In the genomic region with DNA sequence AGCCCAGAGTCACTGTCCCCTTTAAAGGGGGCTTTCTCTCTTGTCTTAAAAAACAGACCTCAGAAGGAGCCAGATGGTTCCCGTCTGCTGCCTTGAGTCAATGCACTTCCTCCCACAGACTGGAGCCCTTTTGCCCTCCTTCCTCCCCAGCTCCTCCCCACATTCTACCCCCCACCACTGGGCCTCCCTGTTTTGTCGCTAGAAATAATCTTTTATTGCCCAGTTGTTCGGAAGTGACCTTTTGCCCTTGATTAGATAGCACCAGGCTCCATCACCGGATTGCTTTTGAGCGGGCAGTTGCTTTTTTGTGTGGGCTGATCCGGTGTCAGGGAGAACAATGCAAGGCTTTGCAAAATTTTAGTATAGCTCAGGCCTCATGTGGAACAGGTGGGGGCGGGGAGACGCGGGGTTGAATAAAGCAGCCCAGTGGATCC, we compare ENCODE assay signal across 8 cellular contexts. TPM values are rescaled to one million over a fixed set of nuclear protein-coding genes. Genes with fewer than 3 reads are reported as not detected.
A peak's percentile ranks its signal among the peaks of the same experiment; 100 is the strongest.
DNase-seq lines count a peak whose midpoint lies in the region; ATAC-seq lines count a peak whose summit lies in the region.

No MANE protein-coding gene starts in this region.

- H3K4me1 ChIP-seq in right cardiac atrium (ENCODE audit: control insufficient read depth, insufficient read depth, low read length) = no peaks in the 10 kb centered on the region

- 16% methylated on average over 9 of the region's 9 CpGs for WGBS in right cardiac atrium

- H3K9me3 ChIP-seq in right cardiac atrium (ENCODE audit: control insufficient read depth, low read length) = no peaks in the 10 kb centered on the region

- H3K4me3 ChIP-seq in right cardiac atrium (ENCODE audit: low read length) (peak overlapping the region; percentile 16), skeletal muscle cell (ENCODE audit: low read depth, low read length) (no peak overlapping the region)

- no peaks in the 10 kb centered on the region for H3K27me3 ChIP-seq in right cardiac atrium (ENCODE audit: control insufficient read depth, insufficient read depth)

- intact Hi-C loops in right cardiac atrium (cut with DNase I) = no loop called here

- DNase-seq in KG1 (lab: John Stamatoyannopoulos, UW) (peak; percentile 61), right cardiac atrium (peak; percentile 37 to 75 (median 61)), skeletal muscle cell (ENCODE audit: low read depth) (peak; percentile 17)
- peak; percentile 73 for DNase-seq in activated CD8-positive, alpha-beta memory T cell treated with anti-CD3 and anti-CD28 coated beads for 24 hours
- DNase-seq in effector CD4-positive, alpha-beta T cell = no peak
- no peak for DNase-seq in NK-92 treated with Interleukin-12 subunit alpha and Interleukin-12 subunit beta, amount 100 ng/mL, for 24 hours (lab: John Stamatoyannopoulos, UW)

- ATAC-seq in GM18498 (IDR thresholded peaks at IDR 0.05; ENCODE audit: unreplicated experiment) = peak; percentile 79
- ATAC-seq in GM21825 (IDR thresholded peaks at IDR 0.05; ENCODE audit: unreplicated experiment) = peak; percentile 93
- peak; percentile 90 for ATAC-seq in right cardiac atrium

- H3K27ac ChIP-seq in right cardiac atrium (ENCODE audit: low read length) = peak overlapping the region; percentile 1

RNA-seq across cellular contexts. Expression of a gene that starts 47.7 kb away (rescaled TPM):
- 10 to 100 TPM; 26.3 to 60.4 (median 50.0) TPM for total RNA-seq in right cardiac atrium
- 21.3 TPM for polyA plus RNA-seq in right cardiac atrium

Comparison
In these comparisons a context has a peak if more than half of its experiments do, and no peak if none do; other contexts are left out.
1. DNase-seq: peak in KG1 (single experiment), activated CD8-positive, alpha-beta memory T cell treated with anti-CD3 and anti-CD28 coated beads for 24 hours (single experiment), right cardiac atrium (3 of 3) and skeletal muscle cell (single experiment); none in effector CD4-positive, alpha-beta T cell (single experiment) and NK-92 treated with Interleukin-12 subunit alpha and Interleukin-12 subunit beta, amount 100 ng/mL, for 24 hours (single experiment).
2. Peak in every context shown above with its lines, with median percentiles within 50 percentile points of each other: ATAC-seq.